ENCODE assay signal across 28 cellular contexts in genomic region chr1:210117198-210117597, GRCh38.
"Had no signal": no experiment of that assay in that cellular context is flagged by ENCODE, and none has a peak within 500 bp of the region (broad histone marks: within the 10 kb centered on the region; RNA-seq: fewer than 3 reads in every experiment).

No MANE protein-coding gene starts in this region.

- ATAC-seq: activated T-helper 17 cell treated with anti-CD3 and anti-CD28 coated beads, Interleukin-2, amount 50 U/mL, for 72 hours; foreskin keratinocyte; left cardiac atrium; left ventricle myocardium superior; mucosa of descending colon; natural killer cell treated with Interleukin-12 subunit alpha and Interleukin-12 subunit beta and Interleukin-15 and Interleukin-18, amount 100 ng/mL, for 72 hours; stimulated activated effector memory CD8-positive, alpha-beta T cell treated with anti-CD3 and anti-CD28 coated beads, Interleukin-12 subunit alpha, Interleukin-12 subunit beta, amount 100 ng/mL, for 72 hours; T-helper 17 cell had no signal

- H3K4me1 ChIP-seq: esophagus muscularis mucosa, sigmoid colon had no signal

- H3K9me3 ChIP-seq: esophagus muscularis mucosa, mucosa of descending colon, sigmoid colon, thoracic aorta had no signal

- DNase-seq: activated CD4-positive, alpha-beta memory T cell treated with anti-CD3 and anti-CD28 coated beads for 36 hours; activated CD4-positive, alpha-beta T cell treated with anti-CD3 and anti-CD28 coated beads, Interleukin-2, amount 10 ng/mL, durations not matched to agents 24 days and 14 days; activated CD4-positive, CD25-positive, alpha-beta regulatory T cell treated with anti-CD3 and anti-CD28 coated beads, Interleukin-2, amount 50 U/mL, for 72 hours; activated CD8-positive, alpha-beta memory T cell treated with anti-CD3 and anti-CD28 coated beads, Interleukin-2, amount 50 U/mL, for 4 hours; activated gamma-delta T cell treated with Interleukin-2 at 50 U/mL for 16 hours; activated naive CD4-positive, alpha-beta T cell treated with anti-CD3 and anti-CD28 coated beads, Interleukin-2, amount 50 U/mL, for 16 hours; activated T-cell treated with anti-CD3 and anti-CD28 coated beads, Interleukin-2, amount 50 U/mL, for 24 hours; amygdala; central memory CD4-positive, alpha-beta T cell; effector CD4-positive, alpha-beta T cell; foreskin keratinocyte; islet precursor cell; left cardiac atrium; left ventricle myocardium superior; mucosa of descending colon; posterior cingulate gyrus; sigmoid colon; small intestine; stimulated activated CD4-positive, alpha-beta T cell treated with anti-CD3 and anti-CD28 coated beads, Interleukin-4, amount 100 ng/mL, for 24 hours; T-helper 17 cell; T1000; trophoblast cell had no signal

- H3K4me3 ChIP-seq: esophagus muscularis mucosa, mucosa of descending colon, sigmoid colon, thoracic aorta had no signal

- H3K36me3 ChIP-seq: esophagus muscularis mucosa, sigmoid colon, thoracic aorta had no signal

- FAIRE-seq: small intestine, urothelium cell line had no signal

- H3K27me3 ChIP-seq: esophagus muscularis mucosa, sigmoid colon had no signal

- H3K27ac ChIP-seq: esophagus muscularis mucosa, foreskin keratinocyte, sigmoid colon, thoracic aorta had no signal
